Comparison of ENCODE assay signal across 9 cellular contexts in genomic region chr19:16298334-16298733, GRCh38. TPM values are rescaled to one million over a fixed set of nuclear protein-coding genes. Genes with fewer than 3 reads are reported as not detected.
"Had no signal": no experiment of that assay in that cellular context is flagged by ENCODE, and none has a peak within 500 bp of the region (broad histone marks: within the 10 kb centered on the region; RNA-seq: fewer than 3 reads in every experiment).

No MANE protein-coding gene starts in this region.

- H2AFZ ChIP-seq: GM23248 had no signal

- H3K4me3 Mint-ChIP-seq: HFFc6 had no signal

- H3K9me3 ChIP-seq: HAP-1 had no signal

- ATAC-seq: HepG2 had no signal

- H3K27ac Mint-ChIP-seq: HFFc6, IgD-negative memory B cell had no signal

- H3K9me3 Mint-ChIP-seq: HFFc6, IgD-negative memory B cell had no signal

- H3K4me1 ChIP-seq: HAP-1 had no signal

- DNase-seq: GM23248, GOT3, H7, HFFc6, KG1 had no signal

- H3K36me3 ChIP-seq: HAP-1 had no signal

- H3K27ac ChIP-seq: GM23248, HL-60 had no signal

- H3K9ac ChIP-seq: GM23248 had no signal

- H3K4me3 ChIP-seq: GM23248, HAP-1 had no signal

RNA-seq across cellular contexts. Expression of gene KLF2, which starts 26.3 kb away (rescaled TPM):
- total RNA-seq: H7, HepG2 had no signal
- polyA plus RNA-seq: HepG2 had no signal
